9 cellular contexts compared by ENCODE assay signal in the genomic region with DNA sequence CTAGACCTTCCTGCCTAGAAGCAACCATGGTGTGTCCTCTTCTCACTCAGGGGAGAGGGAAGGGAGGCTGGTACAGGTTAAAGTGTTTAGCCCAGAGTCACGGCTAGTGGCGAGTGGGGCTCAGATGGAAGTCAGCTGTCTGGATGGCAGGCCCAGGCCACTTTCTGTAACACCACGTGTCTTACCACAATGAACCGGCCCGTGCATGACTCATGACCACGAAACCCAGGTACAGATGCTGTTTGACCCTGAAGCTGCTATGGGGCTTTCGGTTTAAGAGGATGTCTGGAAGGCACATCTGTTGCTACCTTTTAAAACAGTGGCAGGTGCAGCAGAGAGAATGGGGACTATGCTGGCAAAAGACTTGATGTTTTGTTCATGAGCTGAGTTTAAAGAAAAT. TPM values are rescaled to one million over a fixed set of nuclear protein-coding genes. Genes with fewer than 3 reads are reported as not detected.
A peak's percentile ranks its signal among the peaks of the same experiment; 100 is the strongest.
DNase-seq lines count a peak whose midpoint lies in the region; ATAC-seq, FAIRE-seq and TF ChIP-seq lines count a peak whose summit lies in the region.
"Had no signal": no experiment of that assay in that cellular context is flagged by ENCODE, and none has a peak within 500 bp of the region (broad histone marks: within the 10 kb centered on the region; RNA-seq: fewer than 3 reads in every experiment).

No MANE protein-coding gene starts in this region.

- H3K36me3 ChIP-seq in HCT116 (ENCODE audit: control insufficient read depth in 1 of 2, insufficient read depth in 2 of 2, low read length in 2 of 2) = no peaks in the 10 kb centered on the region

- peaks cover 26% of the 10 kb centered on the region for H3K36me3 Mint-ChIP-seq in activated naive CD4-positive, alpha-beta T cell treated with anti-CD3 and anti-CD28 coated beads, Interleukin-2, amount 10 ng/mL, durations not matched to agents 7 days and 5 days
- no peaks in the 10 kb centered on the region; the same call in 1 of the 2 replicates for H3K36me3 Mint-ChIP-seq in HFFc6 (ENCODE audit: low read depth)

- ATAC-seq in HCT116 = peak; percentile 38; the same call in 1 of the 2 replicates

- CTCF ChIA-PET in HCT116 (lab: Charles Lee) = no interaction called here
- CTCF ChIA-PET in activated naive CD4-positive, alpha-beta T cell treated with anti-CD3 and anti-CD28 coated beads, Interleukin-2, amount 10 ng/mL, durations not matched to agents 7 days and 5 days (lab: Charles Lee) = interaction anchor here (0.6 kb wide), 1 partner anchor 22 kb away, joined by 3 read pairs; no protein-coding TSS in a partner anchor

- TF ChIP-seq POLR2A in GM12892 (IDR thresholded peaks at IDR 0.05; ENCODE audit: low read depth, low read length) = no peak
- no peak for TF ChIP-seq POLR2A in HCT116 (IDR thresholded peaks at IDR 0.05; ENCODE audit: borderline replicate concordance, extremely low read depth, insufficient read depth, insufficient read length)
- TF ChIP-seq POLR2A in NB4 (IDR thresholded peaks at IDR 0.05; ENCODE audit: extremely low read depth, insufficient read length) = no peak

- no peaks in the 10 kb centered on the region for H3K79me2 ChIP-seq in HCT116 (ENCODE audit: insufficient read depth, low read length)

- H3K9me3 Mint-ChIP-seq in activated naive CD4-positive, alpha-beta T cell treated with anti-CD3 and anti-CD28 coated beads, Interleukin-2, amount 10 ng/mL, durations not matched to agents 7 days and 5 days = peaks cover 13% of the 10 kb centered on the region
- peaks cover 5% of the 10 kb centered on the region; the same call in 1 of the 2 replicates for H3K9me3 Mint-ChIP-seq in HFFc6

- H3K4me1 Mint-ChIP-seq in activated naive CD4-positive, alpha-beta T cell treated with anti-CD3 and anti-CD28 coated beads, Interleukin-2, amount 10 ng/mL, durations not matched to agents 7 days and 5 days = peaks cover 73% of the 10 kb centered on the region
- peaks cover 6% of the 10 kb centered on the region for H3K4me1 Mint-ChIP-seq in HFFc6 (ENCODE audit: low read depth)

- H3K9ac ChIP-seq in HCT116 (ENCODE audit: low read length) = no peak overlapping the region

- H2AFZ ChIP-seq in HCT116 (ENCODE audit: low read depth, low read length, poor library complexity, severe bottlenecking) = no peak overlapping the region

- H3K4me3 Mint-ChIP-seq in activated naive CD4-positive, alpha-beta T cell treated with anti-CD3 and anti-CD28 coated beads, Interleukin-2, amount 10 ng/mL, durations not matched to agents 7 days and 5 days = peak overlapping the region; percentile 3
- H3K4me3 Mint-ChIP-seq in HFFc6 = no peak overlapping the region

- no peak overlapping the region for H3K4me2 ChIP-seq in HCT116 (ENCODE audit: low read length)

- intact Hi-C loops in HCT116 (cut with micrococcal nuclease) = no loop called here

- DNase-seq in GM12892 (ENCODE audit: insufficient read length) = no peak
- no peak for DNase-seq in HCT116 (ENCODE audit: low read depth, low spot score)
- DNase-seq in NB4 (ENCODE audit: low read depth) = peak; percentile 80
- DNase-seq in activated naive CD4-positive, alpha-beta T cell treated with anti-CD3 and anti-CD28 coated beads, Interleukin-2, amount 10 ng/mL, durations not matched to agents 7 days and 5 days = peak; percentile 76
- peak; percentile 49 for DNase-seq in stimulated activated CD8-positive, alpha-beta memory T cell treated with anti-CD3 and anti-CD28 coated beads, Interleukin-12 subunit alpha, Interleukin-12 subunit beta, amount 100 ng/mL, for 4 hours (ENCODE audit: low read depth)
- no peak for DNase-seq in GF-D8 (lab: John Stamatoyannopoulos, UW)
- DNase-seq in hippocampal formation (lab: John Stamatoyannopoulos, UW) = no peak
- DNase-seq in HFFc6 = no peak

- TF ChIP-seq CTCF in HCT116 (IDR thresholded peaks at IDR 0.05 in 2 of 3, conservative IDR thresholded peaks at IDR 0.05 in 1 of 3; ENCODE audit: borderline replicate concordance in 1 of 3, insufficient read depth in 1 of 3, low read depth in 2 of 3, low read length in 2 of 3) (no peak), NB4 (IDR thresholded peaks at IDR 0.05; ENCODE audit: low read depth, low read length) (no peak), HFFc6 (IDR thresholded peaks at IDR 0.05) (no peak)

- H3K9me3 ChIP-seq in HCT116 (ENCODE audit: control insufficient read depth in 1 of 2, insufficient read depth in 1 of 2, low read depth in 1 of 2, low read length in 2 of 2) = no peaks in the 10 kb centered on the region

- no peaks in the 10 kb centered on the region for H3K9me2 ChIP-seq in HCT116 (ENCODE audit: insufficient read depth)

- RAD21 ChIA-PET in HCT116 (lab: Charles Lee; ENCODE audit: low non-redundant PET in 1 of 2, low total read pairs in 2 of 2, uncharacterized antibody in 2 of 2, unreplicated experiment in 2 of 2) = no interaction called here

- H3K4me1 ChIP-seq in HCT116 (ENCODE audit: control insufficient read depth in 1 of 2, insufficient read depth in 2 of 2, low read length in 2 of 2) = peaks cover 3 to 6% of the 10 kb centered on the region in 2 experiments; a peak in 2 of 4 replicates

- peaks cover 14% of the 10 kb centered on the region for H3K27me3 Mint-ChIP-seq in activated naive CD4-positive, alpha-beta T cell treated with anti-CD3 and anti-CD28 coated beads, Interleukin-2, amount 10 ng/mL, durations not matched to agents 7 days and 5 days
- H3K27me3 Mint-ChIP-seq in HFFc6 (ENCODE audit: insufficient read depth) = no peaks in the 10 kb centered on the region

- no peaks in the 10 kb centered on the region for H3K27me3 ChIP-seq in HCT116 (ENCODE audit: insufficient read depth, low read length)

- H4K20me1 ChIP-seq in HCT116 (ENCODE audit: insufficient read depth) = no peaks in the 10 kb centered on the region

- H3K4me3 ChIP-seq in HCT116 (replicated peaks in 1 of 2; ENCODE audit: low read depth in 1 of 2, low read length in 2 of 2) (no peak overlapping the region), NB4 (ENCODE audit: low read depth, low read length) (no peak overlapping the region)

- peak; percentile 73 for FAIRE-seq in GM12892 (lab: Jason Lieb, UNC)
- FAIRE-seq: endometrium had no signal

- TF ChIP-seq RAD21 in HCT116 (IDR thresholded peaks at IDR 0.05; ENCODE audit: low read depth) = no peak

- no peak overlapping the region for H3K27ac ChIP-seq in HCT116 (ENCODE audit: low read depth, low read length)

- POLR2A ChIA-PET in HCT116 (lab: Charles Lee) = no interaction called here

- peak overlapping the region; percentile 95 for H3K27ac Mint-ChIP-seq in activated naive CD4-positive, alpha-beta T cell treated with anti-CD3 and anti-CD28 coated beads, Interleukin-2, amount 10 ng/mL, durations not matched to agents 7 days and 5 days
- no peak overlapping the region for H3K27ac Mint-ChIP-seq in HFFc6

- no TSS peak for BruUV-seq in HCT116 (replicated peaks; lab: Mats Ljungman, UMichigan)

TF ChIP-seq in HCT116, 20 proteins besides CTCF, POLR2A, EP300 and RAD21:
- no peak for TF ChIP-seq SP1 (IDR thresholded peaks at IDR 0.05; ENCODE audit: low read depth)
- TF ChIP-seq ELF1 (IDR thresholded peaks at IDR 0.05; ENCODE audit: borderline replicate concordance, low read depth) = no peak
- peak; percentile 24; the same call in 1 of the 2 replicates for TF ChIP-seq MAX (IDR thresholded peaks at IDR 0.05)
- TF ChIP-seq EZH2 (IDR thresholded peaks at IDR 0.05) = no peak
- TF ChIP-seq ZNF274 (IDR thresholded peaks at IDR 0.05; ENCODE audit: low read depth, low read length) = no peak

RNA-seq across cellular contexts. Expression of gene MPC1, which starts 36.5 kb away (rescaled TPM):
- polyA plus RNA-seq in GM12892 (2012; ENCODE audit: missing spikeins) = 92.3 TPM
- 15.9 TPM for total RNA-seq in HCT116 (2021; ENCODE audit: unreplicated experiment)
- 13.2 and 13.6 TPM in 2 replicates for polyA plus RNA-seq in HCT116 (2012)
- 10 to 100 TPM; 21.7 to 24.5 (median 22.9) TPM for total RNA-seq in HFFc6 (2021; fragmentation: NEBNext Ultra II Directional; extraction: Animal tissue kit (Norgen Biotek cat#: 25700))

Comparison
In these comparisons a context has a peak if more than half of its experiments do, and no peak if none do; other contexts are left out.
1. DNase-seq: peak in NB4 (single experiment), activated naive CD4-positive, alpha-beta T cell treated with anti-CD3 and anti-CD28 coated beads, Interleukin-2, amount 10 ng/mL, durations not matched to agents 7 days and 5 days (single experiment) and stimulated activated CD8-positive, alpha-beta memory T cell treated with anti-CD3 and anti-CD28 coated beads, Interleukin-12 subunit alpha, Interleukin-12 subunit beta, amount 100 ng/mL, for 4 hours (single experiment); none in GM12892 (single experiment), HCT116 (single experiment), GF-D8 (single experiment), hippocampal formation (0 of 2) and HFFc6 (single experiment).